ENCODE assay signal across 8 cellular contexts in genomic region chr4:11805837-11806236, GRCh38.
A peak's percentile ranks its signal among the peaks of the same experiment; 100 is the strongest.
DNase-seq lines count a peak whose midpoint lies in the region; ATAC-seq, FAIRE-seq and TF ChIP-seq lines count a peak whose summit lies in the region.

No MANE protein-coding gene starts in this region.

- no peak overlapping the region for H3K4me3 ChIP-seq in hepatocyte

- CTCF ChIA-PET in activated naive CD4-positive, alpha-beta T cell treated with anti-CD3 and anti-CD28 coated beads, Interleukin-2, amount 10 ng/mL, durations not matched to agents 7 days and 5 days (lab: Charles Lee) = no interaction called here

- H3K27ac Mint-ChIP-seq in activated CD4-positive, alpha-beta T cell treated with anti-CD3 and anti-CD28 coated beads, Interleukin-2, amount 10 ng/mL, durations not matched to agents 24 days and 14 days = no peak overlapping the region
- H3K27ac Mint-ChIP-seq in activated naive CD4-positive, alpha-beta T cell treated with anti-CD3 and anti-CD28 coated beads, Interleukin-2, amount 10 ng/mL, durations not matched to agents 7 days and 5 days = no peak overlapping the region

- peaks cover 12% of the 10 kb centered on the region for H3K4me1 ChIP-seq in hepatocyte (ENCODE audit: insufficient read depth)

- no peaks in the 10 kb centered on the region for H3K9me3 Mint-ChIP-seq in activated CD4-positive, alpha-beta T cell treated with anti-CD3 and anti-CD28 coated beads, Interleukin-2, amount 10 ng/mL, durations not matched to agents 24 days and 14 days
- H3K9me3 Mint-ChIP-seq in activated naive CD4-positive, alpha-beta T cell treated with anti-CD3 and anti-CD28 coated beads, Interleukin-2, amount 10 ng/mL, durations not matched to agents 7 days and 5 days = no peaks in the 10 kb centered on the region

- 82% methylated on average over 1 of the region's 1 CpG for WGBS in hepatocyte (ENCODE audit: low lambda C conversion rate, missing lambda C conversion rate)

- no peaks in the 10 kb centered on the region for H3K9me3 ChIP-seq in hepatocyte (ENCODE audit: low read depth)

- peak; percentile 41 for ATAC-seq in HG03571 (IDR thresholded peaks at IDR 0.05; ENCODE audit: unreplicated experiment)

- peak; percentile 36 for TF ChIP-seq CTCF in GM12872 (IDR thresholded peaks at IDR 0.05; ENCODE audit: insufficient read depth, low read depth, low read length)
- peak; percentile 57 for TF ChIP-seq CTCF in hepatocyte (IDR thresholded peaks at IDR 0.05; ENCODE audit: poor library complexity)

- H3K4me3 Mint-ChIP-seq in activated CD4-positive, alpha-beta T cell treated with anti-CD3 and anti-CD28 coated beads, Interleukin-2, amount 10 ng/mL, durations not matched to agents 24 days and 14 days = no peak overlapping the region
- no peak overlapping the region for H3K4me3 Mint-ChIP-seq in activated naive CD4-positive, alpha-beta T cell treated with anti-CD3 and anti-CD28 coated beads, Interleukin-2, amount 10 ng/mL, durations not matched to agents 7 days and 5 days

- no peaks in the 10 kb centered on the region for H3K36me3 Mint-ChIP-seq in activated CD4-positive, alpha-beta T cell treated with anti-CD3 and anti-CD28 coated beads, Interleukin-2, amount 10 ng/mL, durations not matched to agents 24 days and 14 days (ENCODE audit: low read depth)
- no peaks in the 10 kb centered on the region for H3K36me3 Mint-ChIP-seq in activated naive CD4-positive, alpha-beta T cell treated with anti-CD3 and anti-CD28 coated beads, Interleukin-2, amount 10 ng/mL, durations not matched to agents 7 days and 5 days

- intact Hi-C loops in activated CD4-positive, alpha-beta T cell treated with anti-CD3 and anti-CD28 coated beads, Interleukin-2, amount 10 ng/mL, durations not matched to agents 24 days and 14 days (cut with micrococcal nuclease) = no loop called here

- H3K27ac ChIP-seq in hepatocyte = no peak overlapping the region

- no peaks in the 10 kb centered on the region for H3K9me2 ChIP-seq in hepatocyte (replicated peaks; ENCODE audit: insufficient read depth)

- no peaks in the 10 kb centered on the region for H3K27me3 ChIP-seq in hepatocyte

- no peaks in the 10 kb centered on the region for H3K4me1 Mint-ChIP-seq in activated CD4-positive, alpha-beta T cell treated with anti-CD3 and anti-CD28 coated beads, Interleukin-2, amount 10 ng/mL, durations not matched to agents 24 days and 14 days
- H3K4me1 Mint-ChIP-seq in activated naive CD4-positive, alpha-beta T cell treated with anti-CD3 and anti-CD28 coated beads, Interleukin-2, amount 10 ng/mL, durations not matched to agents 7 days and 5 days = no peaks in the 10 kb centered on the region

- no peak overlapping the region for H3K4me2 ChIP-seq in hepatocyte

- DNase-seq in SW480 (ENCODE audit: low spot score) (peak; percentile 42), hepatocyte (ENCODE audit: low spot score) (peak; percentile 48), urothelium cell line (ENCODE audit: low spot score) (peak; percentile 16), iPS-NIHi7 (ENCODE audit: extremely low spot score) (no peak)
- DNase-seq in activated CD4-positive, alpha-beta T cell treated with anti-CD3 and anti-CD28 coated beads, Interleukin-2, amount 10 ng/mL, durations not matched to agents 24 days and 14 days = no peak
- no peak for DNase-seq in activated naive CD4-positive, alpha-beta T cell treated with anti-CD3 and anti-CD28 coated beads, Interleukin-2, amount 10 ng/mL, durations not matched to agents 7 days and 5 days

- H3K36me3 ChIP-seq in hepatocyte (replicated peaks; ENCODE audit: insufficient read depth, low read depth) = no peaks in the 10 kb centered on the region

- no peak for FAIRE-seq in urothelium cell line (lab: Jason Lieb, UNC)

- no peaks in the 10 kb centered on the region for H3K79me2 ChIP-seq in hepatocyte

- H3K27me3 Mint-ChIP-seq in activated CD4-positive, alpha-beta T cell treated with anti-CD3 and anti-CD28 coated beads, Interleukin-2, amount 10 ng/mL, durations not matched to agents 24 days and 14 days = no peaks in the 10 kb centered on the region
- H3K27me3 Mint-ChIP-seq in activated naive CD4-positive, alpha-beta T cell treated with anti-CD3 and anti-CD28 coated beads, Interleukin-2, amount 10 ng/mL, durations not matched to agents 7 days and 5 days = no peaks in the 10 kb centered on the region

- H4K20me1 ChIP-seq in hepatocyte (ENCODE audit: insufficient read depth, poor library complexity, severe bottlenecking) = no peaks in the 10 kb centered on the region

- no peak overlapping the region for H2AFZ ChIP-seq in hepatocyte

Comparison
In these comparisons a context has a peak if more than half of its experiments do, and no peak if none do; other contexts are left out.
1. DNase-seq: peak in SW480 (single experiment), hepatocyte (single experiment) and urothelium cell line (single experiment); none in activated CD4-positive, alpha-beta T cell treated with anti-CD3 and anti-CD28 coated beads, Interleukin-2, amount 10 ng/mL, durations not matched to agents 24 days and 14 days (single experiment), activated naive CD4-positive, alpha-beta T cell treated with anti-CD3 and anti-CD28 coated beads, Interleukin-2, amount 10 ng/mL, durations not matched to agents 7 days and 5 days (single experiment) and iPS-NIHi7 (single experiment).